ENCODE assay signal across 21 cellular contexts in genomic region chr20:58774214-58774613, GRCh38.
A peak's percentile ranks its signal among the peaks of the same experiment; 100 is the strongest.
DNase-seq lines count a peak whose midpoint lies in the region; FAIRE-seq and TF ChIP-seq lines count a peak whose summit lies in the region.
"Had no signal": no experiment of that assay in that cellular context is flagged by ENCODE, and none has a peak within 500 bp of the region (broad histone marks: within the 10 kb centered on the region; RNA-seq: fewer than 3 reads in every experiment).

No MANE protein-coding gene starts in this region.

- FAIRE-seq in HTR-8/SVneo (lab: Jason Lieb, UNC) (peak; percentile 89), H1 (lab: Jason Lieb, UNC) (no peak)
- FAIRE-seq: A549, GM12892, H54 had no signal

- no peak overlapping the region for H4K5ac ChIP-seq in H1 (ENCODE audit: insufficient read length, low read depth, low read length)

- no peaks in the 10 kb centered on the region for H3K23me2 ChIP-seq in H1 (ENCODE audit: low read depth, low read length)

- no peaks in the 10 kb centered on the region for H4K20me1 ChIP-seq in H1 (replicated peaks in 1 of 2; ENCODE audit: control insufficient read depth in 1 of 2, insufficient read depth in 2 of 2, low read length in 2 of 2)
- H4K20me1 ChIP-seq: BLaER1 treated with 17β-estradiol and CSF1 and Interleukin-3, amounts not matched to agents 10 nM and 100 nM had no signal

- H3K18ac ChIP-seq in H1 (ENCODE audit: extremely low read depth, low read length), result no peak overlapping the region

- intact Hi-C loops in spleen (cut with DNase I; ENCODE audit: low total_unique reads), result no loop called here

- no peak overlapping the region for H2AK5ac ChIP-seq in H1 (ENCODE audit: low read depth, low read length)

- no peak overlapping the region for H3K4me2 ChIP-seq in H1 (ENCODE audit: insufficient read depth in 1 of 2, low read depth in 2 of 2, low read length in 2 of 2)
- H3K4me2 ChIP-seq: A549; BLaER1 treated with 17β-estradiol and CSF1 and Interleukin-3, amounts not matched to agents 10 nM and 100 nM had no signal

- DNase-seq in HTR-8/SVneo (ENCODE audit: insufficient read length, low spot score) (no peak), H1 (ENCODE audit: low read depth in 1 of 2, low spot score in 2 of 2) (no peak), spleen (peak; percentile 20), C1 segment of cervical spinal cord (lab: John Stamatoyannopoulos, UW) (no peak), GOT3 (lab: John Stamatoyannopoulos, UW) (no peak), brain microvascular endothelial cell (no peak)
- DNase-seq: 8988T; ACHN; AML-193; BE2C; Calu3; CD4-positive, alpha-beta memory T cell; COR-L47; DMS53; DMS79 treated with DMSO at 0.1 percent for 48 hours; HFFc6 had no signal

- no peak overlapping the region for H2BK15ac ChIP-seq in H1 (ENCODE audit: low read length)

- H3K9me3 ChIP-seq in H1 (ENCODE audit: insufficient read depth in 2 of 2, low read depth in 1 of 2, low read length in 1 of 2) (no peaks in the 10 kb centered on the region), spleen (no peaks in the 10 kb centered on the region)
- H3K9me3 ChIP-seq: A549, BE2C, HAP-1 had no signal

- H3K27ac ChIP-seq in H1 (ENCODE audit: low read depth, low read length), result no peak overlapping the region
- no peak overlapping the region for H3K27ac ChIP-seq in spleen
- no peak overlapping the region for H3K27ac ChIP-seq in brain microvascular endothelial cell
- H3K27ac ChIP-seq: A549; BLaER1 treated with 17β-estradiol and CSF1 and Interleukin-3, amounts not matched to agents 10 nM and 100 nM had no signal

- no peak overlapping the region for H3K9ac ChIP-seq in H1 (replicated peaks in 1 of 4; ENCODE audit: extremely low read depth in 1 of 4, low read depth in 3 of 4, low read length in 3 of 4)
- H3K9ac ChIP-seq: BLaER1 treated with 17β-estradiol and CSF1 and Interleukin-3, amounts not matched to agents 10 nM and 100 nM had no signal

- H3K23ac ChIP-seq in H1 (ENCODE audit: insufficient read length), result no peak overlapping the region

- TF ChIP-seq CTCF in H1 (IDR thresholded peaks at IDR 0.05; ENCODE audit: control extremely low read depth in 1 of 3, insufficient read depth in 1 of 3, low read depth in 1 of 3, low read length in 3 of 3) (no peak), spleen (IDR thresholded peaks at IDR 0.05 in 8 of 11, conservative IDR thresholded peaks at IDR 0.05 in 3 of 11) (no peak), brain microvascular endothelial cell (IDR thresholded peaks at IDR 0.05; ENCODE audit: low read depth, low read length, missing control alignments) (no peak)

- TF ChIP-seq EP300 in H1 (IDR thresholded peaks at IDR 0.05; ENCODE audit: borderline replicate concordance in 1 of 2, low read depth in 2 of 2, low read length in 2 of 2), result no peak

- H3K4me1 ChIP-seq in H1 (replicated peaks in 1 of 4; ENCODE audit: control insufficient read depth in 3 of 4, insufficient read depth in 4 of 4, low read length in 3 of 4) (no peaks in the 10 kb centered on the region), spleen (no peaks in the 10 kb centered on the region)
- H3K4me1 ChIP-seq: A549, BE2C, HAP-1 had no signal

- H3K14ac ChIP-seq in H1 (ENCODE audit: insufficient read length), result no peak overlapping the region

- CTCF ChIA-PET in H1 (lab: Charles Lee; ENCODE audit: partially characterized antibody), result interaction anchor here (1.6 kb wide), 1 partner anchor 123 kb away, joined by 4 read pairs; the partner anchor contains the start of gene STX16

- H2BK120ac ChIP-seq in H1 (replicated peaks; ENCODE audit: low read depth, low read length), result no peak overlapping the region

- H3K79me1 ChIP-seq in H1 (ENCODE audit: low read depth, low read length), result no peaks in the 10 kb centered on the region

- 0 out of 2 replicates have a peak overlapping the region, but pooled peaks have one; percentile 19 for H2BK12ac ChIP-seq in H1 (ENCODE audit: low read depth, low read length)

- H3K27me3 ChIP-seq in H1 (replicated peaks in 1 of 4; ENCODE audit: control insufficient read depth in 3 of 4, extremely low read depth in 1 of 4, insufficient read depth in 3 of 4, low read length in 3 of 4) (0 out of 7 replicates have a peak, but pooled peaks cover 0 to 2% (median 0%) of the 10 kb centered on the region in 4 experiments), spleen (replicated peaks in 1 of 7) (peaks cover 0 to 30% (median 0%) of the 10 kb centered on the region in 7 donors), brain microvascular endothelial cell (replicated peaks) (no peaks in the 10 kb centered on the region)
- H3K27me3 ChIP-seq: BLaER1 treated with 17β-estradiol and CSF1 and Interleukin-3, amounts not matched to agents 10 nM and 100 nM had no signal

- 89% methylated on average over 5 of the region's 5 CpGs; no CpG with 5 or more reads in 1 of the 2 experiments for WGBS in H1 (ENCODE audit: extremely low coverage in 1 of 2, insufficient coverage in 1 of 2, insufficient read length in 1 of 2, insufficient replicate concordance in 2 of 2, low coverage in 1 of 2, low lambda C conversion rate in 2 of 2, missing lambda C conversion rate in 1 of 2), 2 experiments
- WGBS in spleen, 5 donors, result 92 to 98% (median 94%) methylated on average over 5 of the region's 5 CpGs

- H2BK5ac ChIP-seq in H1 (ENCODE audit: low read depth, low read length), result no peak overlapping the region

- POLR2A ChIA-PET in H1 (lab: Charles Lee; ENCODE audit: partially characterized antibody), result no interaction called here

- H2BK20ac ChIP-seq in H1 (ENCODE audit: low read length), result no peak overlapping the region

- H3K56ac ChIP-seq in H1 (replicated peaks; ENCODE audit: insufficient read length, low read depth, low read length), result no peak overlapping the region

- no peak overlapping the region for H2AFZ ChIP-seq in H1 (ENCODE audit: low read length)

- TF ChIP-seq RAD21 in H1 (IDR thresholded peaks at IDR 0.05 in 1 of 2, conservative IDR thresholded peaks at IDR 0.05 in 1 of 2; ENCODE audit: low read depth in 2 of 2, low read length in 2 of 2), result no peak

- no peak for TF ChIP-seq POLR2A in H1 (IDR thresholded peaks at IDR 0.05; ENCODE audit: control extremely low read depth in 1 of 2, low read depth in 2 of 2, low read length in 2 of 2)
- TF ChIP-seq POLR2A in spleen (IDR thresholded peaks at IDR 0.05), result no peak

- no peaks in the 10 kb centered on the region for H3K79me2 ChIP-seq in H1 (ENCODE audit: control insufficient read depth in 1 of 2, insufficient read depth in 2 of 2, low read length in 2 of 2)

- in situ Hi-C loops in brain microvascular endothelial cell (cut with HindIII; ENCODE audit: low pct_ligation_motif_present, low sequenced_read_pairs), result no loop called here

- H3K4me3 ChIP-seq in H1 (ENCODE audit: extremely low read depth in 1 of 4, insufficient read depth in 2 of 4, low read depth in 3 of 4, low read length in 4 of 4), result no peak overlapping the region
- H3K4me3 ChIP-seq in spleen, result no peak overlapping the region
- H3K4me3 ChIP-seq in brain microvascular endothelial cell (ENCODE audit: low read depth, low read length), result no peak overlapping the region
- H3K4me3 ChIP-seq: A549; BLaER1 treated with 17β-estradiol and CSF1 and Interleukin-3, amounts not matched to agents 10 nM and 100 nM; HAP-1 had no signal

- H3K36me3 ChIP-seq in H1 (ENCODE audit: control insufficient read depth in 2 of 4, insufficient read depth in 4 of 4, low read length in 3 of 4), result no peaks in the 10 kb centered on the region
- H3K36me3 ChIP-seq in spleen, result no peaks in the 10 kb centered on the region
- H3K36me3 ChIP-seq in brain microvascular endothelial cell (replicated peaks), result no peaks in the 10 kb centered on the region
- H3K36me3 ChIP-seq: BE2C; BLaER1 treated with 17β-estradiol and CSF1 and Interleukin-3, amounts not matched to agents 10 nM and 100 nM; HAP-1 had no signal

- no peak overlapping the region for H4K91ac ChIP-seq in H1 (replicated peaks; ENCODE audit: insufficient read length, low read length)

- H4K8ac ChIP-seq in H1 (ENCODE audit: extremely low read depth, insufficient read depth, low read length), result peak overlapping the region; percentile 15; the same call in 1 of the 2 replicates

- no peak overlapping the region for H3K4ac ChIP-seq in H1 (replicated peaks; ENCODE audit: insufficient read length, low read depth, low read length)

TF ChIP-seq in H1, 55 proteins besides CTCF, POLR2A, EP300 and RAD21 (continues in another document):
- TF ChIP-seq RNF2 (IDR thresholded peaks at IDR 0.05; ENCODE audit: borderline replicate concordance, low read depth, low read length, missing control alignments, poor library complexity, severe bottlenecking), result no peak
- TF ChIP-seq JUND (IDR thresholded peaks at IDR 0.05; ENCODE audit: low read length), result no peak
- TF ChIP-seq SRF (IDR thresholded peaks at IDR 0.05; ENCODE audit: low read depth, low read length), result no peak
- no peak for TF ChIP-seq KDM1A (IDR thresholded peaks at IDR 0.05; ENCODE audit: borderline replicate concordance, low read length)
- TF ChIP-seq JUN (IDR thresholded peaks at IDR 0.05; ENCODE audit: low read depth, low read length), result no peak
- no peak for TF ChIP-seq KDM5A (IDR thresholded peaks at IDR 0.05; ENCODE audit: low read length)
- no peak for TF ChIP-seq CEBPB (IDR thresholded peaks at IDR 0.05; ENCODE audit: low read depth, low read length)
- TF ChIP-seq POU5F1 (IDR thresholded peaks at IDR 0.05; ENCODE audit: low read depth, low read length), result no peak
- no peak for TF ChIP-seq TEAD4 (IDR thresholded peaks at IDR 0.05; ENCODE audit: low read depth, low read length)
- no peak for TF ChIP-seq POLR2AphosphoS5 (IDR thresholded peaks at IDR 0.05; ENCODE audit: low read depth, low read length)
- TF ChIP-seq CBX5 (IDR thresholded peaks at IDR 0.05; ENCODE audit: low read depth, low read length), result no peak
